2 cellular contexts compared by ENCODE assay signal in the genomic region with DNA sequence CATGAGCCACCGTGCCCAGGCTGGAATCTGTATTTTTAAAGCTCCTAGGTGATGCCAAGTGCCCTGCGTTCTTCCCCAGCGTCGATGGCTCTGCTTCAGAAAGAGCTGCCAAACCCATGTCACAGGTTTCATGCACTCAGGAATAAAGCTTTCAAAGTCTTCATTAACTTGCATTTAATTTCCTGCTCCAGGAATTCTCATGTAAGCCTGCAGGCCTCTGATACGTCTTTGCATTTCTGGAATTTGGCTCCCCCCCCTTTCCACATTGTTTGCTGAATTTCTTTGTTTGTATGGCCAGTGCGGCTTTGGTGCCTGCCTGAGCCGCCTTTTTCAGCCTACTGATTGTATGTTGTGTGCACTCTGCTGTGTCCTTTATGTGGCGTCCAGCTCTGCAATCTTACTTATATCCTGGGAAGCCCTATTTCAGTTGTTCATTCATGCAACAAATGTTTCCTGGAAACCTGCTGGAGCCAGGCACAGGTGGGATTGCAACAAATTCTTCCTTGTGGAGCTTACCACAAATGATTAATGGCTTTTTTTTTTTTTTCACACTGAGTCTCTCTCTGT.
TF ChIP-seq lines count a peak whose summit lies in the region.

No MANE protein-coding gene starts in this region.

TF ChIP-seq in HEK293, 187 proteins besides CTCF, POLR2A, EP300 and RAD21:
- TF ChIP-seq GLI4 (tag by site-specific recombination; IDR thresholded peaks at IDR 0.05) (no peak), ZNF292 (tag by site-specific recombination; IDR thresholded peaks at IDR 0.05; ENCODE audit: borderline replicate concordance, low read depth) (no peak), SP3 (tag by site-specific recombination; IDR thresholded peaks at IDR 0.05) (no peak), SCRT2 (tag by site-specific recombination; IDR thresholded peaks at IDR 0.05) (peak; percentile 82), ZNF37A (tag by site-specific recombination; IDR thresholded peaks at IDR 0.05) (no peak), SCRT1 (tag by site-specific recombination; IDR thresholded peaks at IDR 0.05; ENCODE audit: borderline replicate concordance) (peak; percentile 87; the same call in 1 of the 2 replicates), ZNF560 (tag by site-specific recombination; IDR thresholded peaks at IDR 0.05; ENCODE audit: borderline replicate concordance) (no peak), ZNF133 (tag by site-specific recombination; IDR thresholded peaks at IDR 0.05) (no peak), ZNF585B (tag by site-specific recombination; IDR thresholded peaks at IDR 0.05) (no peak)

TF ChIP-seq in endothelial cell of umbilical vein, 7 proteins besides CTCF, POLR2A, EP300 and RAD21:
- no peak for TF ChIP-seq EZH2 (IDR thresholded peaks at IDR 0.05; ENCODE audit: borderline replicate concordance, low read depth, low read length, severe bottlenecking)
- no peak for TF ChIP-seq MYC (IDR thresholded peaks at IDR 0.05; ENCODE audit: low read depth, low read length)
- TF ChIP-seq GATA2 (IDR thresholded peaks at IDR 0.05; ENCODE audit: insufficient read depth, insufficient read length, low read depth, low read length): no peak
- TF ChIP-seq JUN (IDR thresholded peaks at IDR 0.05; ENCODE audit: borderline replicate concordance, insufficient read depth, insufficient read length, low read depth): no peak
- TF ChIP-seq POLR2AphosphoS5 (IDR thresholded peaks at IDR 0.05; ENCODE audit: insufficient read depth, low read depth, low read length): no peak
- TF ChIP-seq FOS (IDR thresholded peaks at IDR 0.05; ENCODE audit: borderline replicate concordance, insufficient read depth, low read length): no peak
- TF ChIP-seq, protein P1, sequence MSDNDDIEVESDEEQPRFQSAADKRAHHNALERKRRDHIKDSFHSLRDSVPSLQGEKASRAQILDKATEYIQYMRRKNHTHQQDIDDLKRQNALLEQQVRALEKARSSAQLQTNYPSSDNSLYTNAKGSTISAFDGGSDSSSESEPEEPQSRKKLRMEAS (IDR thresholded peaks at IDR 0.05; ENCODE audit: insufficient read depth, insufficient read length): no peak
